Comparison of ENCODE assay signal across 8 cellular contexts in genomic region chr3:125594581-125595011, GRCh38. TPM values are rescaled to one million over a fixed set of nuclear protein-coding genes. Genes with fewer than 3 reads are reported as not detected.
DNase-seq lines count a peak whose midpoint lies in the region; ATAC-seq and TF ChIP-seq lines count a peak whose summit lies in the region.

No MANE protein-coding gene starts in this region.

- TF ChIP-seq CTCF in BJ (IDR thresholded peaks at IDR 0.05; ENCODE audit: insufficient read depth, low read depth, low read length) (no peak), HFF-Myc (IDR thresholded peaks at IDR 0.05; ENCODE audit: low read depth, low read length, missing control alignments) (no peak), spleen (IDR thresholded peaks at IDR 0.05 in 8 of 11, conservative IDR thresholded peaks at IDR 0.05 in 3 of 11) (no peak)

- H3K9me3 ChIP-seq in iPS DF 6.9 (ENCODE audit: control insufficient read depth, insufficient read depth, low read length) = no peaks in the 10 kb centered on the region
- H3K9me3 ChIP-seq in spleen = no peaks in the 10 kb centered on the region

- POLR2A ChIA-PET in BJ (lab: Charles Lee) = interaction anchor here (0.7 kb wide), 1 partner anchor 75 kb away, joined by 3 read pairs; the partner anchor contains the start of gene SNX4

- no peak for ATAC-seq in activated naive CD4-positive, alpha-beta T cell treated with anti-CD3 and anti-CD28 coated beads, Interleukin-2, amount 50 U/mL, for 72 hours
- ATAC-seq in GM18861 (IDR thresholded peaks at IDR 0.05; ENCODE audit: unreplicated experiment) = no peak
- ATAC-seq in GM18502 (IDR thresholded peaks at IDR 0.05; ENCODE audit: poor library complexity, unreplicated experiment) = no peak

- peak overlapping the region; percentile 92 to 99 for H3K27ac Mint-ChIP-seq in activated naive CD4-positive, alpha-beta T cell treated with anti-CD3 and anti-CD28 coated beads, Interleukin-2, amount 50 U/mL, for 72 hours

- no CpG with 5 or more reads among the region's 14 CpGs for WGBS in iPS DF 6.9 (ENCODE audit: insufficient coverage, insufficient read length)
- WGBS in spleen, 5 donors = 0 to 1% (median 1%) methylated on average over 14 of the region's 14 CpGs

- H3K36me3 Mint-ChIP-seq in activated naive CD4-positive, alpha-beta T cell treated with anti-CD3 and anti-CD28 coated beads, Interleukin-2, amount 50 U/mL, for 72 hours = peaks cover 13 to 14% of the 10 kb centered on the region in 2 donors

- no peaks in the 10 kb centered on the region; the same call in 1 of the 2 replicates for H3K36me3 ChIP-seq in BJ (ENCODE audit: control insufficient read depth, insufficient read depth, low read length)
- no peaks in the 10 kb centered on the region for H3K36me3 ChIP-seq in iPS DF 6.9 (ENCODE audit: control insufficient read depth, insufficient read depth, low read length)
- no peaks in the 10 kb centered on the region for H3K36me3 ChIP-seq in spleen

- H3K4me1 ChIP-seq in iPS DF 6.9 (ENCODE audit: control insufficient read depth, insufficient read depth, low read length) (no peaks in the 10 kb centered on the region), spleen (peaks cover 27 to 62% (median 53%) of the 10 kb centered on the region in 6 donors)

- DNase-seq in BJ (ENCODE audit: low read depth) (peak; percentile 2), HFF-Myc (ENCODE audit: extremely low read depth, low read depth) (no peak), iPS DF 6.9 (ENCODE audit: low read depth, low spot score) (no peak), spleen (peak; percentile 84), T-helper 9 cell (no peak)
- DNase-seq in activated naive CD4-positive, alpha-beta T cell treated with anti-CD3 and anti-CD28 coated beads, Interleukin-2, amount 50 U/mL, for 72 hours (ENCODE audit: low spot score in 2 of 2) = peak in 1 of 2 donors; percentile 16

- H3K9me3 Mint-ChIP-seq in activated naive CD4-positive, alpha-beta T cell treated with anti-CD3 and anti-CD28 coated beads, Interleukin-2, amount 50 U/mL, for 72 hours = no peaks in the 10 kb centered on the region

- H3K27me3 ChIP-seq in BJ (ENCODE audit: control insufficient read depth, insufficient read depth, low read length) = no peaks in the 10 kb centered on the region
- H3K27me3 ChIP-seq in iPS DF 6.9 (ENCODE audit: control insufficient read depth, insufficient read depth, low read length) = no peaks in the 10 kb centered on the region
- no peaks in the 10 kb centered on the region for H3K27me3 ChIP-seq in spleen (replicated peaks in 1 of 7)

- no peak for TF ChIP-seq POLR2A in spleen (IDR thresholded peaks at IDR 0.05)

- CTCF ChIA-PET in BJ (lab: Yijun Ruan, JAX) = interaction anchor here (1.2 kb wide), 1 partner anchor 9 kb away, joined by 4 read pairs; no protein-coding TSS in a partner anchor

- H3K27ac ChIP-seq in iPS DF 6.9 (ENCODE audit: low read length) (no peak overlapping the region), spleen (peak overlapping the region; percentile 92 to 99 (median 97))

- H3K4me3 ChIP-seq in BJ (ENCODE audit: low read depth, low read length) (peak overlapping the region; percentile 89), HFF-Myc (replicated peaks; ENCODE audit: low read depth, low read length) (peak overlapping the region; percentile 85), iPS DF 6.9 (ENCODE audit: low read length) (peak overlapping the region; percentile 58), spleen (peak overlapping the region; percentile 56 to 95 (median 84))

- intact Hi-C loops in spleen (cut with DNase I; ENCODE audit: low total_unique reads) = no loop called here

RNA-seq across cellular contexts. Expression of gene OSBPL11, which starts 0.7 kb away (rescaled TPM):
- polyA plus RNA-seq in BJ (2011; rRNA removed) = 2.8 and 5.7 TPM in 2 replicates
- polyA minus RNA-seq in BJ (2011; rRNA and poly(A)+ RNA removed) = 4.2 and 4.7 TPM in 2 replicates
- 10 to 100 TPM in 1 of 2 donors, 1 to 10 TPM in 1; 8.5 to 10.0 TPM for total RNA-seq in activated naive CD4-positive, alpha-beta T cell treated with anti-CD3 and anti-CD28 coated beads, Interleukin-2, amount 50 U/mL, for 72 hours
- 10 to 100 TPM; 25.0 to 32.3 (median 28.5) TPM for total RNA-seq in spleen
- polyA plus RNA-seq in spleen = 10 to 100 TPM in 1 of 3 donors, 1 to 10 TPM in 2; 9.6 to 11.9 (median 9.9) TPM

Comparison
In these comparisons a context has a peak if more than half of its experiments do, and no peak if none do; other contexts are left out.
1. DNase-seq: peak in BJ (single experiment) and spleen (single experiment); none in HFF-Myc (single experiment), iPS DF 6.9 (single experiment) and T-helper 9 cell (single experiment).
2. Peak in every context shown above with its lines, with median percentiles within 50 percentile points of each other: H3K4me3 ChIP-seq.